In genomic region chr10:126854726-126855125, GRCh38 we compare ENCODE assay signal across 38 cellular contexts. TPM values are rescaled to one million over a fixed set of nuclear protein-coding genes. Genes with fewer than 3 reads are reported as not detected.
"Had no signal": no experiment of that assay in that cellular context is flagged by ENCODE, and none has a peak within 500 bp of the region (broad histone marks: within the 10 kb centered on the region; RNA-seq: fewer than 3 reads in every experiment).

No MANE protein-coding gene starts in this region.

- H3K4me3 ChIP-seq: adrenal gland, ascending aorta, cardiac muscle cell had no signal

- H3K9me3 ChIP-seq: adrenal gland, ascending aorta had no signal

- FAIRE-seq: TTC549 had no signal

- DNase-seq: activated B cell treated with CpG ODN at 0.5 μM for 24 hours; activated CD4-positive, alpha-beta memory T cell treated with anti-CD3 and anti-CD28 coated beads for 36 hours; activated CD4-positive, alpha-beta T cell treated with anti-CD3 and anti-CD28 coated beads for 4 hours; activated CD4-positive, alpha-beta T cell treated with anti-CD3 and anti-CD28 coated beads, Interleukin-2, amount 10 ng/mL, durations not matched to agents 24 days and 14 days; activated CD4-positive, alpha-beta T cell treated with anti-CD3 and anti-CD28 coated beads, Interleukin-2, amount 50 U/mL, for 1 hour; activated CD4-positive, alpha-beta T cell treated with anti-CD3 and anti-CD28 coated beads, Interleukin-2, amount 50 U/mL, for 4 hours; activated CD4-positive, CD25-positive, alpha-beta regulatory T cell treated with anti-CD3 and anti-CD28 coated beads, Interleukin-2, amount 50 U/mL, for 72 hours; activated CD8-positive, alpha-beta memory T cell treated with anti-CD3 and anti-CD28 coated beads, Interleukin-2, amount 50 U/mL, for 4 hours; activated CD8-positive, alpha-beta T cell treated with anti-CD3 and anti-CD28 coated beads for 36 hours; activated effector memory CD4-positive, alpha-beta T cell treated with anti-CD3 and anti-CD28 coated beads, Interleukin-2, amount 50 U/mL, for 16 hours; activated gamma-delta T cell treated with Interleukin-2 at 50 U/mL for 16 hours; activated naive CD4-positive, alpha-beta T cell; activated naive CD4-positive, alpha-beta T cell treated with anti-CD3 and anti-CD28 coated beads for 36 hours; activated naive CD4-positive, alpha-beta T cell treated with anti-CD3 and anti-CD28 coated beads, Interleukin-2, amount 50 U/mL, for 16 hours; activated naive CD8-positive, alpha-beta T cell treated with anti-CD3 and anti-CD28 coated beads for 36 hours; activated T-cell treated with anti-CD3 and anti-CD28 coated beads for 4 hours; activated T-cell treated with anti-CD3 and anti-CD28 coated beads, Interleukin-2, amount 50 U/mL, for 1 hour; activated T-cell treated with anti-CD3 and anti-CD28 coated beads, Interleukin-2, amount 50 U/mL, for 4 hours; activated T-cell treated with anti-CD3 and anti-CD28 coated beads, Interleukin-2, amount 50 U/mL, for 72 hours; adrenal gland; amniotic stem cell; anterior cingulate cortex; caudate nucleus; SW 1271; T-helper 1 cell; T-helper 2 cell; T-helper 9 cell had no signal

- H3K27ac Mint-ChIP-seq: activated B cell treated with CpG ODN at 0.5 μM for 24 hours; activated CD4-positive, alpha-beta memory T cell treated with anti-CD3 and anti-CD28 coated beads for 36 hours; activated CD4-positive, alpha-beta T cell treated with anti-CD3 and anti-CD28 coated beads, Interleukin-2, amount 10 ng/mL, durations not matched to agents 24 days and 14 days; activated CD8-positive, alpha-beta T cell treated with anti-CD3 and anti-CD28 coated beads for 36 hours; activated naive CD4-positive, alpha-beta T cell treated with anti-CD3 and anti-CD28 coated beads for 36 hours; activated naive CD4-positive, alpha-beta T cell treated with anti-CD3 and anti-CD28 coated beads, Interleukin-2, amount 50 U/mL, for 72 hours; activated naive CD8-positive, alpha-beta T cell treated with anti-CD3 and anti-CD28 coated beads for 36 hours; activated T-cell treated with anti-CD3 and anti-CD28 coated beads, Interleukin-2, amount 50 U/mL, for 72 hours; activated T-helper 1 cell treated with anti-CD3 and anti-CD28 coated beads, Interleukin-12 subunit alpha, Interleukin-12 subunit beta, Interleukin-2, Interleukin-4 antibody, amounts not matched to agents 30 ng/mL and 10 ng/mL and 1 ng/mL, durations not matched to agents 14 hours and 24 hours and 36 hours; activated T-helper 17 cell treated with anti-CD3 and anti-CD28 coated beads, Interleukin-2, amount 50 U/mL, for 72 hours; brain; T-helper 1 cell treated with Interleukin-12 subunit alpha and Interleukin-12 subunit beta and Interleukin-4 antibody, amounts not matched to agents 30 μg/mL and 1 μg/mL, for 36 hours; T-helper 2 cell treated with Interferon-gamma antibody and Interleukin-4, amounts not matched to agents 5 μg/mL and 100 μg/mL, for 36 hours had no signal

- H3K4me1 Mint-ChIP-seq: activated B cell treated with CpG ODN at 0.5 μM for 24 hours; activated CD4-positive, alpha-beta T cell treated with anti-CD3 and anti-CD28 coated beads, Interleukin-2, amount 10 ng/mL, durations not matched to agents 24 days and 14 days; activated naive CD8-positive, alpha-beta T cell treated with anti-CD3 and anti-CD28 coated beads for 36 hours; activated T-helper 17 cell treated with anti-CD3 and anti-CD28 coated beads, Interleukin-2, amount 50 U/mL, for 72 hours; central memory CD8-positive, alpha-beta T cell had no signal

- H3K36me3 ChIP-seq: adrenal gland, ascending aorta, cardiac muscle cell had no signal

- ATAC-seq: activated CD8-positive, alpha-beta T cell treated with anti-CD3 and anti-CD28 coated beads for 36 hours; activated naive CD4-positive, alpha-beta T cell treated with anti-CD3 and anti-CD28 coated beads, Interleukin-2, amount 50 U/mL, for 72 hours; activated T-cell treated with anti-CD3 and anti-CD28 coated beads, Interleukin-2, amount 50 U/mL, for 4 hours; activated T-cell treated with anti-CD3 and anti-CD28 coated beads, Interleukin-2, amount 50 U/mL, for 72 hours; activated T-helper 17 cell treated with anti-CD3 and anti-CD28 coated beads, Interleukin-2, amount 50 U/mL, for 72 hours had no signal

- H3K4me1 ChIP-seq: adrenal gland, ascending aorta had no signal

- H3K27me3 Mint-ChIP-seq: activated B cell treated with CpG ODN at 0.5 μM for 24 hours; activated CD4-positive, alpha-beta memory T cell treated with anti-CD3 and anti-CD28 coated beads for 36 hours; activated CD4-positive, alpha-beta T cell treated with anti-CD3 and anti-CD28 coated beads, Interleukin-2, amount 10 ng/mL, durations not matched to agents 24 days and 14 days; activated CD8-positive, alpha-beta T cell treated with anti-CD3 and anti-CD28 coated beads for 36 hours; activated naive CD8-positive, alpha-beta T cell treated with anti-CD3 and anti-CD28 coated beads for 36 hours; central memory CD8-positive, alpha-beta T cell had no signal

- H3K27ac ChIP-seq: adrenal gland, ascending aorta, cardiac muscle cell, VCaP had no signal

- H3K36me3 Mint-ChIP-seq: activated CD4-positive, alpha-beta memory T cell treated with anti-CD3 and anti-CD28 coated beads for 36 hours; activated naive CD4-positive, alpha-beta T cell treated with anti-CD3 and anti-CD28 coated beads, Interleukin-2, amount 50 U/mL, for 72 hours; activated naive CD8-positive, alpha-beta T cell treated with anti-CD3 and anti-CD28 coated beads for 36 hours; brain had no signal

- H3K4me3 Mint-ChIP-seq: activated B cell treated with CpG ODN at 0.5 μM for 24 hours; activated CD4-positive, alpha-beta memory T cell treated with anti-CD3 and anti-CD28 coated beads for 36 hours; activated CD4-positive, alpha-beta T cell treated with anti-CD3 and anti-CD28 coated beads, Interleukin-2, amount 10 ng/mL, durations not matched to agents 24 days and 14 days; activated CD8-positive, alpha-beta T cell treated with anti-CD3 and anti-CD28 coated beads for 36 hours; activated naive CD4-positive, alpha-beta T cell treated with anti-CD3 and anti-CD28 coated beads for 36 hours; activated naive CD8-positive, alpha-beta T cell treated with anti-CD3 and anti-CD28 coated beads for 36 hours; activated T-cell treated with anti-CD3 and anti-CD28 coated beads, Interleukin-2, amount 50 U/mL, for 4 hours; activated T-cell treated with anti-CD3 and anti-CD28 coated beads, Interleukin-2, amount 50 U/mL, for 72 hours; activated T-helper 1 cell treated with anti-CD3 and anti-CD28 coated beads, Interleukin-12 subunit alpha, Interleukin-12 subunit beta, Interleukin-2, Interleukin-4 antibody, amounts not matched to agents 30 ng/mL and 10 ng/mL and 1 ng/mL, durations not matched to agents 14 hours and 24 hours and 36 hours; activated T-helper 17 cell treated with anti-CD3 and anti-CD28 coated beads, Interleukin-2, amount 50 U/mL, for 72 hours; brain; central memory CD8-positive, alpha-beta T cell; T-helper 1 cell treated with Interleukin-12 subunit alpha and Interleukin-12 subunit beta and Interleukin-4 antibody, amounts not matched to agents 30 μg/mL and 1 μg/mL, for 36 hours; T-helper 2 cell treated with Interferon-gamma antibody and Interleukin-4, amounts not matched to agents 5 μg/mL and 100 μg/mL, for 36 hours had no signal

- H3K27me3 ChIP-seq: adrenal gland, ascending aorta, cardiac muscle cell had no signal

- H3K9me3 Mint-ChIP-seq: activated B cell treated with CpG ODN at 0.5 μM for 24 hours; activated CD4-positive, alpha-beta T cell treated with anti-CD3 and anti-CD28 coated beads, Interleukin-2, amount 10 ng/mL, durations not matched to agents 24 days and 14 days; activated naive CD8-positive, alpha-beta T cell treated with anti-CD3 and anti-CD28 coated beads for 36 hours; activated T-cell treated with anti-CD3 and anti-CD28 coated beads, Interleukin-2, amount 50 U/mL, for 4 hours had no signal

RNA-seq across cellular contexts. Expression of gene DOCK1, which starts 50.5 kb away (rescaled TPM):
- total RNA-seq: activated B cell treated with CpG ODN at 0.5 μM for 24 hours had no signal
